ENCODE assay signal across 16 cellular contexts in genomic region chr19:55659822-55660221, GRCh38. TPM values are rescaled to one million over a fixed set of nuclear protein-coding genes. Genes with fewer than 3 reads are reported as not detected.
A peak's percentile ranks its signal among the peaks of the same experiment; 100 is the strongest.
DNase-seq lines count a peak whose midpoint lies in the region; ATAC-seq and TF ChIP-seq lines count a peak whose summit lies in the region.
"Had no signal": no experiment of that assay in that cellular context is flagged by ENCODE, and none has a peak within 500 bp of the region (broad histone marks: within the 10 kb centered on the region; RNA-seq: fewer than 3 reads in every experiment).

No MANE protein-coding gene starts in this region.

- H3K9ac ChIP-seq in ES-I3 (ENCODE audit: low read depth, low read length): peak overlapping the region; percentile 6; the same call in 1 of the 2 replicates
- H3K9ac ChIP-seq: parathyroid adenoma had no signal

- peaks cover 0 to 2% (median 1%) of the 10 kb centered on the region in 3 donors for H3K27me3 Mint-ChIP-seq in CD14-positive monocyte (ENCODE audit: low read depth in 3 of 3)
- H3K27me3 Mint-ChIP-seq in activated naive CD8-positive, alpha-beta T cell: no peaks in the 10 kb centered on the region
- no peaks in the 10 kb centered on the region for H3K27me3 Mint-ChIP-seq in naive thymus-derived CD8-positive, alpha-beta T cell

- H3K9me3 Mint-ChIP-seq in CD14-positive monocyte: no peaks in the 10 kb centered on the region
- H3K9me3 Mint-ChIP-seq in activated naive CD8-positive, alpha-beta T cell (ENCODE audit: low read depth): no peaks in the 10 kb centered on the region
- no peaks in the 10 kb centered on the region for H3K9me3 Mint-ChIP-seq in naive thymus-derived CD8-positive, alpha-beta T cell
- H3K9me3 Mint-ChIP-seq: activated T-helper 2 cell treated with anti-CD3 and anti-CD28 coated beads, Interferon-gamma antibody, Interleukin-2, Interleukin-4, amounts not matched to agents 10 μg/mL and 5 μg/mL and 100 μg/mL, durations not matched to agents 14 hours and 24 hours and 36 hours had no signal

- peaks cover 51 to 60% of the 10 kb centered on the region in 2 donors for H3K36me3 Mint-ChIP-seq in CD14-positive monocyte
- H3K36me3 Mint-ChIP-seq in activated naive CD8-positive, alpha-beta T cell: peaks cover 15% of the 10 kb centered on the region
- peaks cover 3 to 56% (median 6%) of the 10 kb centered on the region in 3 donors for H3K36me3 Mint-ChIP-seq in naive thymus-derived CD8-positive, alpha-beta T cell

- H3K9me3 ChIP-seq in ES-I3 (ENCODE audit: control insufficient read depth, insufficient read depth, low read length): no peaks in the 10 kb centered on the region
- H3K9me3 ChIP-seq: breast epithelium, suprapubic skin had no signal

- peaks cover 18% of the 10 kb centered on the region for H3K4me1 ChIP-seq in ES-I3 (ENCODE audit: insufficient read depth, low read length)

- peaks cover 23% of the 10 kb centered on the region for H3K36me3 ChIP-seq in ES-I3 (ENCODE audit: insufficient read depth, low read length)

- H3K4me1 Mint-ChIP-seq in CD14-positive monocyte: peaks cover 31% of the 10 kb centered on the region
- peaks cover 36% of the 10 kb centered on the region for H3K4me1 Mint-ChIP-seq in activated naive CD8-positive, alpha-beta T cell (ENCODE audit: low read depth)
- H3K4me1 Mint-ChIP-seq in naive thymus-derived CD8-positive, alpha-beta T cell: peaks cover 35 to 73% (median 63%) of the 10 kb centered on the region in 4 donors

- ATAC-seq in naive thymus-derived CD8-positive, alpha-beta T cell: no peak

- peak overlapping the region in 6 of 7 donors; percentile 51 to 84 (median 76) for H3K27ac Mint-ChIP-seq in CD14-positive monocyte
- peak overlapping the region; percentile 22 for H3K27ac Mint-ChIP-seq in activated naive CD8-positive, alpha-beta T cell
- H3K27ac Mint-ChIP-seq in naive thymus-derived CD8-positive, alpha-beta T cell: peak overlapping the region in 8 of 10 donors; percentile 45 to 72 (median 54)
- H3K27ac Mint-ChIP-seq: activated T-helper 2 cell treated with anti-CD3 and anti-CD28 coated beads, Interferon-gamma antibody, Interleukin-2, Interleukin-4, amounts not matched to agents 10 μg/mL and 5 μg/mL and 100 μg/mL, durations not matched to agents 14 hours and 24 hours and 36 hours had no signal

- no peak for TF ChIP-seq CTCF in CD14-positive monocyte (IDR thresholded peaks at IDR 0.05)

- H3K4me3 Mint-ChIP-seq in CD14-positive monocyte: no peak overlapping the region
- peak overlapping the region; percentile 64 for H3K4me3 Mint-ChIP-seq in activated naive CD8-positive, alpha-beta T cell
- H3K4me3 Mint-ChIP-seq in naive thymus-derived CD8-positive, alpha-beta T cell: peak overlapping the region in 9 of 10 donors; percentile 16 to 88 (median 62)

- POLR2A ChIA-PET in naive thymus-derived CD8-positive, alpha-beta T cell (lab: Charles Lee): no interaction called here

- DNase-seq in CD14-positive monocyte (ENCODE audit: low spot score): no peak
- DNase-seq in naive thymus-derived CD8-positive, alpha-beta T cell: no peak
- DNase-seq in GDM1 (lab: John Stamatoyannopoulos, UW): no peak
- DNase-seq in central memory CD4-positive, alpha-beta T cell: no peak
- DNase-seq in SIG-M5 treated with dmso at 0.1 percent for 504 hours (lab: John Stamatoyannopoulos, UW; ENCODE audit: unreplicated experiment): no peak
- DNase-seq: GF-D8, Karpas-422, NCI-H146, NCI-H446 treated with DMSO at 0.1 percent for 48 hours, OCI-M1 had no signal

- intact Hi-C loops in CD14-positive monocyte (cut with micrococcal nuclease): loop anchor here in 1 of 2 donors (10.0 kb wide), 1 partner anchor 1465 kb away; the partner anchor contains the start of gene TSEN34

RNA-seq across cellular contexts. Expression of gene U2AF2, which starts 5.0 kb away (rescaled TPM):
- 1 to 10 TPM; 5.3 to 5.4 TPM for polyA plus RNA-seq in CD14-positive monocyte
- total RNA-seq in naive thymus-derived CD8-positive, alpha-beta T cell: 100 to 1,000 TPM; 284 to 289 TPM
- polyA plus RNA-seq in naive thymus-derived CD8-positive, alpha-beta T cell: 10 to 100 TPM in 1 of 3 donors, 1 to 10 TPM in 2; 6.6 to 10.6 (median 8.1) TPM

RNA-seq across cellular contexts. Expression of gene CCDC106, which starts 11.8 kb away (rescaled TPM):
- 1 to 10 TPM in 1 of 2 donors, under 1 TPM in 1; 0.74 to 1.2 TPM for polyA plus RNA-seq in CD14-positive monocyte
- 1 to 10 TPM; 5.3 to 8.3 TPM for total RNA-seq in naive thymus-derived CD8-positive, alpha-beta T cell
- polyA plus RNA-seq in naive thymus-derived CD8-positive, alpha-beta T cell: 1 to 10 TPM; 2.6 to 4.4 (median 4.3) TPM

RNA-seq across cellular contexts. Expression of gene EPN1, which starts 15.2 kb away (rescaled TPM):
- polyA plus RNA-seq in CD14-positive monocyte: 10 to 100 TPM; 18.7 to 19.2 TPM
- 10 to 100 TPM; 49.5 to 52.2 TPM for total RNA-seq in naive thymus-derived CD8-positive, alpha-beta T cell
- 10 to 100 TPM in 1 of 3 donors, 1 to 10 TPM in 2; 5.5 to 15.8 (median 7.5) TPM for polyA plus RNA-seq in naive thymus-derived CD8-positive, alpha-beta T cell

RNA-seq across cellular contexts. Expression of gene ZNF581, which starts 16.4 kb away (rescaled TPM):
- 10 to 100 TPM; 29.4 to 31.6 TPM for polyA plus RNA-seq in CD14-positive monocyte
- 10 to 100 TPM; 33.8 to 36.3 TPM for total RNA-seq in naive thymus-derived CD8-positive, alpha-beta T cell
- 10 to 100 TPM; 21.2 to 35.9 (median 34.9) TPM for polyA plus RNA-seq in naive thymus-derived CD8-positive, alpha-beta T cell

RNA-seq across cellular contexts. Expression of gene ZNF580, which starts 19.0 kb away (rescaled TPM):
- 10 to 100 TPM in 1 of 2 donors, 1 to 10 TPM in 1; 9.7 to 10.7 TPM for polyA plus RNA-seq in CD14-positive monocyte
- 100 to 1,000 TPM; 110 to 111 TPM for total RNA-seq in naive thymus-derived CD8-positive, alpha-beta T cell
- 10 to 100 TPM; 15.3 to 21.7 (median 20.3) TPM for polyA plus RNA-seq in naive thymus-derived CD8-positive, alpha-beta T cell

Comparison
In these comparisons a context has a peak if more than half of its experiments do, and no peak if none do; other contexts are left out.
1. H3K27ac Mint-ChIP-seq: peak in every context shown above with its lines; median percentile 76 in CD14-positive monocyte; 54 in naive thymus-derived CD8-positive, alpha-beta T cell; 22 in activated naive CD8-positive, alpha-beta T cell.
2. H3K4me3 Mint-ChIP-seq: peak in activated naive CD8-positive, alpha-beta T cell (single experiment) and naive thymus-derived CD8-positive, alpha-beta T cell (9 of 10); none in CD14-positive monocyte (0 of 2).